ENCODE assay signal across 14 cellular contexts in genomic region chr3:7204848-7205156, GRCh38.
DNase-seq lines count a peak whose midpoint lies in the region; ATAC-seq and TF ChIP-seq lines count a peak whose summit lies in the region.
"Had no signal": no experiment of that assay in that cellular context is flagged by ENCODE, and none has a peak within 500 bp of the region (broad histone marks: within the 10 kb centered on the region; RNA-seq: fewer than 3 reads in every experiment).

No MANE protein-coding gene starts in this region.

- H3K4me1 Mint-ChIP-seq in chondrocyte (ENCODE audit: low read depth), result no peaks in the 10 kb centered on the region

- H3K4me2 ChIP-seq in OCI-LY3 (ENCODE audit: low read length), result peak overlapping the region; percentile 66

- ATAC-seq in GM18508 (IDR thresholded peaks at IDR 0.05; ENCODE audit: insufficient read depth, unreplicated experiment) (peak; percentile 35), GM21423 (IDR thresholded peaks at IDR 0.05; ENCODE audit: unreplicated experiment) (peak; percentile 50), HG03064 (IDR thresholded peaks at IDR 0.05; ENCODE audit: low read depth, unreplicated experiment) (peak; percentile 32), SK-N-SH treated with all-trans-retinoic acid at 6 μM for 48 hours (no peak)

- no peaks in the 10 kb centered on the region for H3K36me3 Mint-ChIP-seq in chondrocyte (ENCODE audit: low read depth)

- TF ChIP-seq CTCF in OCI-LY3 (IDR thresholded peaks at IDR 0.05; ENCODE audit: low read depth, low read length) (no peak), chondrocyte (IDR thresholded peaks at IDR 0.05) (no peak)

- H3K79me2 ChIP-seq in OCI-LY3 (ENCODE audit: low read length), result no peaks in the 10 kb centered on the region

- H3K4me3 ChIP-seq in OCI-LY3 (ENCODE audit: low read length), result peak overlapping the region; percentile 61
- H3K4me3 ChIP-seq: left lung had no signal

- no peak overlapping the region for H3K27ac Mint-ChIP-seq in chondrocyte (ENCODE audit: unreplicated experiment)

- H2AFZ ChIP-seq in OCI-LY3 (ENCODE audit: low read depth, low read length), result peak overlapping the region; percentile 89

- H4K20me1 ChIP-seq in OCI-LY3 (ENCODE audit: insufficient read depth, low read length), result no peaks in the 10 kb centered on the region

- peak overlapping the region; percentile 49 for H3K9ac ChIP-seq in OCI-LY3 (ENCODE audit: low read length)

- H3K27ac ChIP-seq in OCI-LY3 (ENCODE audit: low read length), result peak overlapping the region; percentile 92
- H3K27ac ChIP-seq in substantia nigra (ENCODE audit: low read depth, low read length, poor library complexity, severe bottlenecking), result no peak overlapping the region
- H3K27ac ChIP-seq: left lung had no signal

- H3K9me3 ChIP-seq in OCI-LY3 (ENCODE audit: insufficient read depth, low read length), result no peaks in the 10 kb centered on the region

- H3K36me3 ChIP-seq in OCI-LY3 (replicated peaks; ENCODE audit: low read depth, low read length), result no peaks in the 10 kb centered on the region
- H3K36me3 ChIP-seq: left lung had no signal

- no peaks in the 10 kb centered on the region for H3K27me3 ChIP-seq in OCI-LY3 (ENCODE audit: low read depth, low read length)
- H3K27me3 ChIP-seq: left lung had no signal

- peaks cover 6% of the 10 kb centered on the region for H3K9me3 Mint-ChIP-seq in chondrocyte (ENCODE audit: low read depth)

- H3K4me1 ChIP-seq in OCI-LY3 (ENCODE audit: low read length), result peaks cover 62% of the 10 kb centered on the region
- H3K4me1 ChIP-seq: left lung had no signal

- DNase-seq in chondrocyte (ENCODE audit: low spot score) (no peak), substantia nigra (lab: John Stamatoyannopoulos, UW) (no peak), NCI-H1694 treated with DMSO at 0.1 percent for 48 hours (lab: John Stamatoyannopoulos, UW) (no peak)
- DNase-seq: COR-L47; head of caudate nucleus; left lung; NCI-H2107; stimulated activated CD4-positive, alpha-beta T cell treated with anti-CD3 and anti-CD28 coated beads, Interleukin-2, amount 100 ng/mL, for 24 hours; trophoblast cell had no signal

- H3K4me3 Mint-ChIP-seq in chondrocyte (ENCODE audit: unreplicated experiment), result no peak overlapping the region

- H3K27me3 Mint-ChIP-seq in chondrocyte (ENCODE audit: low read depth), result peaks cover 1% of the 10 kb centered on the region

TF ChIP-seq in SK-N-SH treated with all-trans-retinoic acid at 6 μM for 48 hours, 23 proteins besides CTCF, POLR2A, EP300 and RAD21:
- TF ChIP-seq ARNTL (CRISPR knock-in tag; IDR thresholded peaks at IDR 0.05; ENCODE audit: borderline replicate concordance, low read depth) (no peak), CSRNP3 (CRISPR knock-in tag; IDR thresholded peaks at IDR 0.05) (no peak), RARB (CRISPR knock-in tag; IDR thresholded peaks at IDR 0.05) (no peak), ESRRG (CRISPR knock-in tag; IDR thresholded peaks at IDR 0.05) (no peak), CREB5 (CRISPR knock-in tag; IDR thresholded peaks at IDR 0.05; ENCODE audit: low read depth) (no peak), PATZ1 (CRISPR knock-in tag; IDR thresholded peaks at IDR 0.05; ENCODE audit: borderline replicate concordance) (no peak), ISL1 (CRISPR knock-in tag; IDR thresholded peaks at IDR 0.05) (no peak), OSR1 (CRISPR knock-in tag; IDR thresholded peaks at IDR 0.05) (no peak), ZNF70 (CRISPR knock-in tag; IDR thresholded peaks at IDR 0.05) (no peak), PPARA (CRISPR knock-in tag; IDR thresholded peaks at IDR 0.05; ENCODE audit: borderline replicate concordance) (no peak), CSDC2 (CRISPR knock-in tag; IDR thresholded peaks at IDR 0.05) (no peak), GLIS3 (CRISPR knock-in tag; IDR thresholded peaks at IDR 0.05) (no peak)
